ENCODE assay signal across 8 cellular contexts in genomic region chr19:39444598-39445257, GRCh38. TPM values are rescaled to one million over a fixed set of nuclear protein-coding genes. Genes with fewer than 3 reads are reported as not detected.
DNase-seq lines count a peak whose midpoint lies in the region; ATAC-seq and TF ChIP-seq lines count a peak whose summit lies in the region.

No MANE protein-coding gene starts in this region.

- H3K36me3 ChIP-seq in SJCRH30 (no peaks in the 10 kb centered on the region; the same call in 1 of the 2 replicates), esophagus squamous epithelium (peaks cover 0 to 13% (median 0%) of the 10 kb centered on the region in 3 donors), neuronal stem cell (replicated peaks in 1 of 2; ENCODE audit: control insufficient read depth in 2 of 2, insufficient read depth in 2 of 2, low read length in 2 of 2) (peaks cover 8 to 33% of the 10 kb centered on the region in 2 donors)

- H4K91ac ChIP-seq in neuronal stem cell (ENCODE audit: low read depth, low read length, poor library complexity): no peak overlapping the region

- H3K4me1 ChIP-seq in SJCRH30: peaks cover 6% of the 10 kb centered on the region
- H3K4me1 ChIP-seq in esophagus squamous epithelium: peaks cover 16 to 57% (median 29%) of the 10 kb centered on the region in 3 donors
- peaks cover 3 to 6% of the 10 kb centered on the region in 2 donors for H3K4me1 ChIP-seq in neuronal stem cell (ENCODE audit: control insufficient read depth in 2 of 2, insufficient read depth in 1 of 2, low read depth in 1 of 2, low read length in 2 of 2)

- peak overlapping the region; percentile 78 for H3K4me2 ChIP-seq in neuronal stem cell (ENCODE audit: insufficient read depth, low read length, poor library complexity, severe bottlenecking)

- H3K9me3 ChIP-seq in SJCRH30 (replicated peaks) (no peaks in the 10 kb centered on the region), esophagus squamous epithelium (no peaks in the 10 kb centered on the region), neuronal stem cell (replicated peaks in 1 of 2; ENCODE audit: control insufficient read depth in 2 of 2, insufficient read depth in 1 of 2, low read depth in 1 of 2, low read length in 2 of 2) (no peaks in the 10 kb centered on the region)

- H2AFZ ChIP-seq in neuronal stem cell (ENCODE audit: low read length): peak overlapping the region; percentile 88

- peak; percentile 32 for DNase-seq in GM12865 (ENCODE audit: low read depth)
- DNase-seq in SJCRH30: no peak
- DNase-seq in esophagus squamous epithelium (lab: John Stamatoyannopoulos, UW): no peak
- DNase-seq in neuronal stem cell (ENCODE audit: low spot score): no peak
- no peak for DNase-seq in COR-L47 (lab: John Stamatoyannopoulos, UW)
- no peak for DNase-seq in NCI-H1694 (lab: John Stamatoyannopoulos, UW)

- WGBS in esophagus squamous epithelium, 2 donors: 1 to 2% methylated on average over 17 to 20 of the region's 20 CpGs
- WGBS in neuronal stem cell (ENCODE audit: extremely low coverage in 2 of 2, insufficient read length in 2 of 2, insufficient replicate concordance in 1 of 2), 2 donors: no CpG with 5 or more reads among the region's 20 CpGs

- no peak overlapping the region for H3K4ac ChIP-seq in neuronal stem cell (ENCODE audit: low read length)

- no peak overlapping the region for H2BK12ac ChIP-seq in neuronal stem cell (ENCODE audit: low read length)

- H3K4me3 ChIP-seq in GM12865 (ENCODE audit: low read depth, low read length) (peak overlapping the region; percentile 99), SJCRH30 (peak overlapping the region; percentile 81), esophagus squamous epithelium (peak overlapping the region; percentile 67 to 93 (median 77)), neuronal stem cell (ENCODE audit: low read length in 2 of 2) (peak overlapping the region; percentile 97 to 98)

- ATAC-seq in HG03432 (IDR thresholded peaks at IDR 0.05; ENCODE audit: unreplicated experiment): no peak
- ATAC-seq in HG02970 (IDR thresholded peaks at IDR 0.05; ENCODE audit: low FRiP score, unreplicated experiment): no peak

- H2AK5ac ChIP-seq in neuronal stem cell (ENCODE audit: low read depth, low read length): no peak overlapping the region

- no peak for TF ChIP-seq POLR2A in esophagus squamous epithelium (IDR thresholded peaks at IDR 0.05)

- H2BK120ac ChIP-seq in neuronal stem cell (ENCODE audit: low read depth, low read length): no peak overlapping the region

- no peak overlapping the region for H3K23ac ChIP-seq in neuronal stem cell (ENCODE audit: low read depth, low read length, poor library complexity)

- H3K14ac ChIP-seq in neuronal stem cell (ENCODE audit: low read length): no peak overlapping the region

- H3K27me3 ChIP-seq in SJCRH30 (no peaks in the 10 kb centered on the region), esophagus squamous epithelium (no peaks in the 10 kb centered on the region), neuronal stem cell (ENCODE audit: control insufficient read depth in 3 of 3, insufficient read depth in 3 of 3, low read depth in 1 of 3, low read length in 3 of 3) (no peaks in the 10 kb centered on the region)

- peak overlapping the region; percentile 84 for H3K18ac ChIP-seq in neuronal stem cell (ENCODE audit: low read length)

- peak overlapping the region; percentile 17 for H3K9ac ChIP-seq in neuronal stem cell (ENCODE audit: low read depth, low read length, poor library complexity)

- TF ChIP-seq CTCF in GM12865 (IDR thresholded peaks at IDR 0.05; ENCODE audit: insufficient read depth, low read depth, low read length, missing control alignments) (no peak), esophagus squamous epithelium (IDR thresholded peaks at IDR 0.05) (no peak)

- peak overlapping the region; percentile 42 for H2BK5ac ChIP-seq in neuronal stem cell (ENCODE audit: low read length)

- no peak overlapping the region for H2BK15ac ChIP-seq in neuronal stem cell (ENCODE audit: low read length)

- peaks cover 20% of the 10 kb centered on the region for H3K79me1 ChIP-seq in neuronal stem cell (ENCODE audit: low read depth, low read length)

- H3K27ac ChIP-seq in SJCRH30 (peak overlapping the region; percentile 65), esophagus squamous epithelium (peak overlapping the region; percentile 92 to 98 (median 95)), neuronal stem cell (replicated peaks; ENCODE audit: low read length) (peak overlapping the region; percentile 71)

- H4K8ac ChIP-seq in neuronal stem cell (ENCODE audit: low read depth, low read length): no peak overlapping the region

- intact Hi-C loops in esophagus squamous epithelium (cut with DNase I): no loop called here

RNA-seq across cellular contexts. Expression of gene SUPT5H, which starts 0.7 kb away (rescaled TPM):
- 89.8 and 106 TPM in 2 replicates for total RNA-seq in SJCRH30 (2014; rRNA removed; shearing (Covaris generic))
- total RNA-seq in esophagus squamous epithelium: 10 to 100 TPM; 39.5 to 80.3 (median 67.7) TPM
- 58.7 TPM for polyA plus RNA-seq in neuronal stem cell (2013, experiment 1 of 2)
- polyA plus RNA-seq in neuronal stem cell (2013, experiment 2 of 2): 54.7 TPM

RNA-seq across cellular contexts. Expression of gene RPS16, which starts 9.0 kb away (rescaled TPM):
- total RNA-seq in SJCRH30 (2014; rRNA removed; shearing (Covaris generic)): 1,718 and 1,766 TPM in 2 replicates
- 1,000 to 10,000 TPM in 3 of 4 donors, 100 to 1,000 TPM in 1; 509 to 2,477 (median 1,257) TPM for total RNA-seq in esophagus squamous epithelium
- 4,379 TPM for polyA plus RNA-seq in neuronal stem cell (2013, experiment 1 of 2)
- polyA plus RNA-seq in neuronal stem cell (2013, experiment 2 of 2): 4,439 TPM

RNA-seq across cellular contexts. Expression of gene PLEKHG2, which starts 32.3 kb away (rescaled TPM):
- total RNA-seq in SJCRH30 (2014; rRNA removed; shearing (Covaris generic)): 27.9 and 31.0 TPM in 2 replicates
- total RNA-seq in esophagus squamous epithelium: 1 to 10 TPM; 4.8 to 9.3 (median 7.6) TPM
- polyA plus RNA-seq in neuronal stem cell (2013, experiment 1 of 2): 33.5 TPM
- polyA plus RNA-seq in neuronal stem cell (2013, experiment 2 of 2): 33.9 TPM

RNA-seq across cellular contexts. Expression of gene TIMM50, which starts 35.9 kb away (rescaled TPM):
- 184 and 192 TPM in 2 replicates for total RNA-seq in SJCRH30 (2014; rRNA removed; shearing (Covaris generic))
- 10 to 100 TPM; 34.0 to 63.2 (median 51.5) TPM for total RNA-seq in esophagus squamous epithelium
- 67.0 TPM for polyA plus RNA-seq in neuronal stem cell (2013, experiment 1 of 2)
- 62.8 TPM for polyA plus RNA-seq in neuronal stem cell (2013, experiment 2 of 2)

RNA-seq across cellular contexts. Expression of gene ZFP36, which starts 38.1 kb away (rescaled TPM):
- total RNA-seq in SJCRH30 (2014; rRNA removed; shearing (Covaris generic)): 2.4 and 2.7 TPM in 2 replicates
- 100 to 1,000 TPM in 3 of 4 donors, 10 to 100 TPM in 1; 72.1 to 230 (median 121) TPM for total RNA-seq in esophagus squamous epithelium
- polyA plus RNA-seq in neuronal stem cell (2013, experiment 1 of 2): 6.0 TPM
- 6.1 TPM for polyA plus RNA-seq in neuronal stem cell (2013, experiment 2 of 2)
